In the genomic region with DNA sequence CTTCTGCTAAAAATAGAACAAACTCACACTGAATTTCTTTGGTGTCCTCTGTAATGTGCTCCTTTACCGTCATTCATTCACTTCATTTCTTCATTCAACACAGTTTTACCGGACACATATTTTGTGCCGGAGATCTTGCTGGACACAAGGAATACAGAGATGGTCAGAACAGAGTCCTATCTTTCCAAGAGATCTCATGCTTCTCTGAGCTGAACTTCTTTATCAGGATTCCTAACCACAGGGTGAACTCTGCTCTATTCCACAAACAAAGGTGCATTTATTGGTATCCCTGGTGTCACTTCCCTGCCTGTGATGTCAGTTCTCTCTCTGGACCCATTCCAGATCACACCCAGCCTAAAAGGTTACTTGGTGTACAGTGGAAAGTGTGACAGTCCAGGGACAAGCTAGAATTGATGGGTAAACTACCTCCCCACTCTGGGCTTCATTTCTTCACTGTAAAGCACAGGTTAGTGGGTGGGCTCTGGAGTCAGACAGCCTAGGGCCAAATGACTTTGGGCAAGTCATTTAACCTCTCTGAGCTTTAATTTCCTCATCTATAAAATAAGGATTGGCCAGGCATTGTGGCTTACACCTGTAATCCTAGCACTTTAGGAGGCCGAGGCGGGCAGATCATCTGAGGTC, we compare ENCODE assay signal across 14 cellular contexts. TPM values are rescaled to one million over a fixed set of nuclear protein-coding genes. Genes with fewer than 3 reads are reported as not detected.
DNase-seq lines count a peak whose midpoint lies in the region; ATAC-seq and TF ChIP-seq lines count a peak whose summit lies in the region.
"Had no signal": no experiment of that assay in that cellular context is flagged by ENCODE, and none has a peak within 500 bp of the region (broad histone marks: within the 10 kb centered on the region; RNA-seq: fewer than 3 reads in every experiment).

No MANE protein-coding gene starts in this region.

- WGBS in adrenal gland, 4 donors = 82 to 89% (median 85%) methylated on average over 5 of the region's 5 CpGs

- H3K36me3 ChIP-seq in adrenal gland (replicated peaks in 1 of 2) = peaks cover 0 to 26% of the 10 kb centered on the region in 2 donors
- no peaks in the 10 kb centered on the region for H3K36me3 ChIP-seq in mucosa of descending colon (ENCODE audit: low read depth)
- H3K36me3 ChIP-seq in brain microvascular endothelial cell (replicated peaks) = peaks cover 27% of the 10 kb centered on the region

- H3K4me3 ChIP-seq in adrenal gland = no peak overlapping the region
- H3K4me3 ChIP-seq in mucosa of descending colon = peak overlapping the region; percentile 17
- H3K4me3 ChIP-seq in brain microvascular endothelial cell (ENCODE audit: low read depth, low read length) = no peak overlapping the region
- H3K4me3 ChIP-seq: BLaER1 treated with 17β-estradiol and CSF1 and Interleukin-3, amounts not matched to agents 10 nM and 100 nM had no signal

- no peak for DNase-seq in CD4-positive, alpha-beta T cell
- DNase-seq in HuH-7 (ENCODE audit: low spot score) = peak; percentile 79
- DNase-seq in adrenal gland = peak in 4 of 7 donors; percentile 44 to 71 (median 61)
- peak in 1 of 3 donors; percentile 85 for DNase-seq in mucosa of descending colon
- no peak for DNase-seq in RWPE1 (ENCODE audit: low spot score)
- DNase-seq in NCI-H146 (lab: John Stamatoyannopoulos, UW) = no peak
- DNase-seq in GM19238 (ENCODE audit: insufficient read length, low spot score) = no peak
- no peak for DNase-seq in brain microvascular endothelial cell
- DNase-seq: activated CD4-positive, alpha-beta T cell treated with anti-CD3 and anti-CD28 coated beads, Interleukin-2, amount 50 U/mL, for 1 hour; cerebellar nuclear complex; retina; T-helper 1 cell had no signal

- H3K36me3 Mint-ChIP-seq in CD4-positive, alpha-beta T cell (ENCODE audit: low read depth) = peaks cover 46% of the 10 kb centered on the region

- H3K4me1 ChIP-seq in adrenal gland (replicated peaks in 1 of 2) (peaks cover 35 to 59% of the 10 kb centered on the region in 2 donors), mucosa of descending colon (ENCODE audit: low read depth) (peaks cover 26% of the 10 kb centered on the region)

- POLR2A ChIA-PET in CD4-positive, alpha-beta T cell (lab: Charles Lee) = interaction anchor here (3.8 kb wide), 1 partner anchor 12 kb away, joined by 15 read pairs; the partner anchor contains the start of gene RPL27
- POLR2A ChIA-PET in RWPE1 (lab: Yijun Ruan, JAX; ENCODE audit: low non-redundant PET) = no interaction called here

- no peak overlapping the region for H3K27ac ChIP-seq in CD4-positive, alpha-beta T cell (ENCODE audit: low read depth, low read length)
- H3K27ac ChIP-seq in adrenal gland = peak overlapping the region in 2 of 5 donors; percentile 51 to 65
- H3K27ac ChIP-seq in RWPE1 = no peak overlapping the region
- H3K27ac ChIP-seq in brain microvascular endothelial cell = no peak overlapping the region
- H3K27ac ChIP-seq: BLaER1 treated with 17β-estradiol and CSF1 and Interleukin-3, amounts not matched to agents 10 nM and 100 nM had no signal

- peaks cover 23% of the 10 kb centered on the region for H3K4me1 Mint-ChIP-seq in CD4-positive, alpha-beta T cell (ENCODE audit: low read depth)

- TF ChIP-seq CTCF in CD4-positive, alpha-beta T cell (IDR thresholded peaks at IDR 0.05) = no peak
- TF ChIP-seq CTCF in adrenal gland (IDR thresholded peaks at IDR 0.05) (no peak), mucosa of descending colon (IDR thresholded peaks at IDR 0.05) (no peak), RWPE1 (conservative IDR thresholded peaks at IDR 0.05; ENCODE audit: low read depth) (no peak), brain microvascular endothelial cell (IDR thresholded peaks at IDR 0.05; ENCODE audit: low read depth, low read length, missing control alignments) (no peak)

- intact Hi-C loops in CD4-positive, alpha-beta T cell (cut with DNase I, micrococcal nuclease) = no loop called here
- intact Hi-C loops in adrenal gland (cut with DNase I) = no loop called here
- intact Hi-C loops in mucosa of descending colon (cut with DNase I, micrococcal nuclease) = no loop called here

- no peaks in the 10 kb centered on the region for H3K27me3 ChIP-seq in CD4-positive, alpha-beta T cell (ENCODE audit: control insufficient read depth, insufficient read depth, low read length)
- no peaks in the 10 kb centered on the region for H3K27me3 ChIP-seq in adrenal gland
- H3K27me3 ChIP-seq in brain microvascular endothelial cell (replicated peaks) = no peaks in the 10 kb centered on the region
- H3K27me3 ChIP-seq: BLaER1 treated with 17β-estradiol and CSF1 and Interleukin-3, amounts not matched to agents 10 nM and 100 nM had no signal

- in situ Hi-C loops in brain microvascular endothelial cell (cut with HindIII; ENCODE audit: low pct_ligation_motif_present, low sequenced_read_pairs) = no loop called here

- CTCF ChIA-PET in CD4-positive, alpha-beta T cell (lab: Charles Lee) = no interaction called here
- CTCF ChIA-PET in RWPE1 (lab: Yijun Ruan, JAX) = no interaction called here

- TF ChIP-seq POLR2A in adrenal gland (IDR thresholded peaks at IDR 0.05) = no peak

- H3K27me3 Mint-ChIP-seq in CD4-positive, alpha-beta T cell = no peaks in the 10 kb centered on the region

- H3K9me3 ChIP-seq in CD4-positive, alpha-beta T cell (ENCODE audit: control insufficient read depth, low read length) = no peaks in the 10 kb centered on the region
- H3K9me3 ChIP-seq in adrenal gland (replicated peaks in 1 of 3) = no peaks in the 10 kb centered on the region
- no peaks in the 10 kb centered on the region for H3K9me3 ChIP-seq in mucosa of descending colon
- H3K9me3 ChIP-seq: BLaER1 treated with 17β-estradiol and CSF1 and Interleukin-3, amounts not matched to agents 10 nM and 100 nM had no signal

- no peaks in the 10 kb centered on the region for H3K9me3 Mint-ChIP-seq in CD4-positive, alpha-beta T cell

- no peak for ATAC-seq in CD4-positive, alpha-beta T cell (ENCODE audit: poor library complexity)
- ATAC-seq in mucosa of descending colon = peak; percentile 86
- ATAC-seq: esophagus mucosa had no signal

- H3K27ac Mint-ChIP-seq in CD4-positive, alpha-beta T cell = peak overlapping the region; percentile 3

- H3K4me3 Mint-ChIP-seq in CD4-positive, alpha-beta T cell = peak overlapping the region; percentile 30

RNA-seq across cellular contexts. Expression of gene IFI35, which starts 4.2 kb away (rescaled TPM):
- total RNA-seq in CD4-positive, alpha-beta T cell = 10 to 100 TPM; 23.0 to 24.7 TPM
- total RNA-seq in adrenal gland (10 to 100 TPM; 47.7 to 72.9 (median 64.8) TPM), mucosa of descending colon (10 to 100 TPM; 39.2 to 58.2 (median 39.3) TPM)
- polyA plus RNA-seq in adrenal gland = 10 to 100 TPM; 44.1 to 91.4 (median 68.1) TPM

RNA-seq across cellular contexts. Expression of gene VAT1, which starts 11.4 kb away (rescaled TPM):
- total RNA-seq in CD4-positive, alpha-beta T cell = 10 to 100 TPM; 27.5 to 27.6 TPM
- 100 to 1,000 TPM; 418 to 744 (median 465) TPM for total RNA-seq in adrenal gland
- polyA plus RNA-seq in adrenal gland = 100 to 1,000 TPM; 177 to 311 (median 269) TPM
- total RNA-seq in mucosa of descending colon = 100 to 1,000 TPM in 1 of 3 donors, 10 to 100 TPM in 2; 35.2 to 142 (median 48.7) TPM

RNA-seq across cellular contexts. Expression of gene RPL27, which starts 12.6 kb away (rescaled TPM):
- total RNA-seq in CD4-positive, alpha-beta T cell = 1,000 to 10,000 TPM; 1,923 to 1,951 TPM
- 1,000 to 10,000 TPM in 2 of 8 donors, 100 to 1,000 TPM in 6; 356 to 1,313 (median 903) TPM for total RNA-seq in adrenal gland
- 1,000 to 10,000 TPM; 1,877 to 2,291 (median 1,931) TPM for polyA plus RNA-seq in adrenal gland
- 100 to 1,000 TPM; 459 to 804 (median 648) TPM for total RNA-seq in mucosa of descending colon

RNA-seq across cellular contexts. Expression of gene RND2, which starts 14.2 kb away (rescaled TPM):
- under 1 TPM; 0.27 to 0.28 TPM for total RNA-seq in CD4-positive, alpha-beta T cell
- total RNA-seq in adrenal gland = 1 to 10 TPM; 2.0 to 8.2 (median 4.1) TPM
- polyA plus RNA-seq in adrenal gland = 1 to 10 TPM; 2.4 to 6.3 (median 3.1) TPM
- total RNA-seq in mucosa of descending colon = 1 to 10 TPM in 1 of 3 donors, under 1 TPM in 2; 0.09 to 7.2 (median 0.51) TPM

RNA-seq across cellular contexts. Expression of gene RUNDC1, which starts 30.4 kb away (rescaled TPM):
- total RNA-seq in CD4-positive, alpha-beta T cell = 10 to 100 TPM; 11.6 to 11.7 TPM
- total RNA-seq in adrenal gland (10 to 100 TPM; 15.0 to 29.7 (median 18.2) TPM), mucosa of descending colon (10 to 100 TPM; 22.2 to 27.0 (median 26.2) TPM)
- polyA plus RNA-seq in adrenal gland = 10 to 100 TPM in 2 of 3 donors, 1 to 10 TPM in 1; 7.6 to 20.6 (median 10.3) TPM

Comparison
In these comparisons a context has a peak if more than half of its experiments do, and no peak if none do; other contexts are left out.
1. DNase-seq: peak in HuH-7 (single experiment) and adrenal gland (4 of 7); none in CD4-positive, alpha-beta T cell (0 of 10), RWPE1 (single experiment), NCI-H146 (single experiment), GM19238 (single experiment) and brain microvascular endothelial cell (single experiment).